ENCODE assay signal across 10 cellular contexts in genomic region chr21:36209626-36210171, GRCh38. TPM values are rescaled to one million over a fixed set of nuclear protein-coding genes. Genes with fewer than 3 reads are reported as not detected.
DNase-seq lines count a peak whose midpoint lies in the region; ATAC-seq, FAIRE-seq and TF ChIP-seq lines count a peak whose summit lies in the region.
"Had no signal": no experiment of that assay in that cellular context is flagged by ENCODE, and none has a peak within 500 bp of the region (broad histone marks: within the 10 kb centered on the region; RNA-seq: fewer than 3 reads in every experiment).

No MANE protein-coding gene starts in this region.

- H3K4me3 Mint-ChIP-seq in astrocyte (ENCODE audit: unreplicated experiment): peak overlapping the region; percentile 0

- 0 out of 2 replicates have a peak overlapping the region, but pooled peaks have one; percentile 52 for H3K56ac ChIP-seq in IMR-90 (ENCODE audit: extremely low read depth, insufficient read depth, low read length)

- H3K9me1 ChIP-seq in IMR-90 (ENCODE audit: insufficient read depth, low read length) (peaks cover 26% of the 10 kb centered on the region), keratinocyte (ENCODE audit: control insufficient read depth, extremely low read depth, insufficient read depth, low read length) (no peaks in the 10 kb centered on the region)

- peak overlapping the region; percentile 51 for H3K27ac ChIP-seq in IMR-90 (ENCODE audit: insufficient read depth, low read length)
- peak overlapping the region; percentile 91 for H3K27ac ChIP-seq in astrocyte (ENCODE audit: low read depth, low read length)
- peak overlapping the region; percentile 88 for H3K27ac ChIP-seq in keratinocyte (ENCODE audit: control insufficient read depth, insufficient read depth, low read length)
- H3K27ac ChIP-seq: uterus had no signal

- H3K27ac Mint-ChIP-seq in astrocyte (ENCODE audit: unreplicated experiment): peak overlapping the region; percentile 97
- H3K27ac Mint-ChIP-seq: activated naive CD4-positive, alpha-beta T cell treated with anti-CD3 and anti-CD28 coated beads, Interleukin-2, amount 50 U/mL, for 72 hours had no signal

- TF ChIP-seq RAD21 in IMR-90 (IDR thresholded peaks at IDR 0.05; ENCODE audit: low read length): peak; percentile 64

- CTCF ChIA-PET in IMR-90 (lab: Yijun Ruan, JAX): interaction anchor here (0.6 to 0.8 kb wide), 4 partner anchors 15 to 62 kb away, joined by 3 to 7 read pairs (median 4); no protein-coding TSS in a partner anchor

- peak overlapping the region; percentile 65 for H3K23ac ChIP-seq in IMR-90 (ENCODE audit: low read depth, low read length)

- H3K36me3 ChIP-seq in IMR-90 (ENCODE audit: control insufficient read depth, insufficient read depth, low read length) (0 out of 2 replicates have a peak, but pooled peaks cover 2% of the 10 kb centered on the region), astrocyte (ENCODE audit: insufficient read depth, low read length) (peaks cover 4% of the 10 kb centered on the region), keratinocyte (ENCODE audit: control insufficient read depth in 2 of 2, extremely low read depth in 1 of 2, insufficient read depth in 2 of 2, low read length in 2 of 2) (no peaks in the 10 kb centered on the region)
- H3K36me3 ChIP-seq: uterus had no signal

- DNase-seq in EH (ENCODE audit: low read depth): peak; percentile 70
- DNase-seq in IMR-90: peak; percentile 82
- peak; percentile 59 for DNase-seq in RPMI7951 (ENCODE audit: low read depth)
- DNase-seq in astrocyte (ENCODE audit: low read depth): peak; percentile 58
- DNase-seq in keratinocyte (ENCODE audit: low read depth, low spot score): peak; percentile 61
- peak; percentile 59 for DNase-seq in stimulated activated CD8-positive, alpha-beta memory T cell treated with anti-CD3 and anti-CD28 coated beads, Interleukin-4, amount 100 ng/mL, for 48 hours

- TF ChIP-seq CTCF in IMR-90 (conservative IDR thresholded peaks at IDR 0.05; ENCODE audit: low read depth, low read length) (peak; percentile 57), astrocyte (IDR thresholded peaks at IDR 0.05; ENCODE audit: insufficient read depth, low read depth, low read length) (peak; percentile 53), keratinocyte (optimal IDR thresholded peaks at IDR 0.05 in 1 of 3, IDR thresholded peaks at IDR 0.05 in 1 of 3, conservative IDR thresholded peaks at IDR 0.05 in 1 of 3; ENCODE audit: extremely low read depth in 1 of 3, insufficient read depth in 2 of 3, low read length in 3 of 3) (peak; percentile 69 to 76 (median 72))

- H2AK5ac ChIP-seq in IMR-90 (ENCODE audit: low read depth, low read length): peak overlapping the region; percentile 98

- FAIRE-seq in astrocyte (lab: Jason Lieb, UNC) (peak; percentile 60), keratinocyte (lab: Jason Lieb, UNC) (no peak)

- ATAC-seq in IMR-90 (ENCODE audit: low read depth): peak; percentile 18; the same call in 1 of the 2 replicates
- ATAC-seq in GM19328 (IDR thresholded peaks at IDR 0.05; ENCODE audit: unreplicated experiment): no peak
- ATAC-seq in HG02884 (IDR thresholded peaks at IDR 0.05; ENCODE audit: unreplicated experiment): no peak

- TF ChIP-seq POLR2A in IMR-90 (IDR thresholded peaks at IDR 0.05; ENCODE audit: low read depth, low read length): no peak

- H2BK5ac ChIP-seq in IMR-90 (ENCODE audit: low read depth, low read length, poor library complexity, severe bottlenecking): peak overlapping the region; percentile 96

- peak overlapping the region; percentile 97 for H2BK20ac ChIP-seq in IMR-90 (ENCODE audit: low read depth, low read length)

- H2BK15ac ChIP-seq in IMR-90 (ENCODE audit: low read depth, low read length): peak overlapping the region; percentile 95

- H3K4me1 ChIP-seq in IMR-90 (ENCODE audit: control insufficient read depth, insufficient read depth, low read length) (peaks cover 26% of the 10 kb centered on the region), astrocyte (ENCODE audit: insufficient read depth, low read length) (peaks cover 54% of the 10 kb centered on the region), keratinocyte (ENCODE audit: control insufficient read depth, extremely low read depth, insufficient read depth, low read length) (peaks cover 44% of the 10 kb centered on the region)
- H3K4me1 ChIP-seq: uterus had no signal

- H3K36me3 Mint-ChIP-seq in astrocyte (ENCODE audit: low read depth, unreplicated experiment): peaks cover 6% of the 10 kb centered on the region

- peak overlapping the region; percentile 66; the same call in 1 of the 2 replicates for H3K18ac ChIP-seq in IMR-90 (ENCODE audit: low read depth, low read length)

- no peaks in the 10 kb centered on the region for H3K27me3 Mint-ChIP-seq in astrocyte (ENCODE audit: low read depth, unreplicated experiment)

- no TSS peak for BruUV-seq in IMR-90 (replicated peaks; lab: Mats Ljungman, UMichigan)

- H3K27me3 ChIP-seq in IMR-90 (ENCODE audit: control insufficient read depth, insufficient read depth, low read length) (no peaks in the 10 kb centered on the region), astrocyte (ENCODE audit: insufficient read depth, low read length) (no peaks in the 10 kb centered on the region), keratinocyte (ENCODE audit: control insufficient read depth, extremely low read depth, insufficient read depth, low read length) (no peaks in the 10 kb centered on the region)
- H3K27me3 ChIP-seq: uterus had no signal

- H3K79me1 ChIP-seq in IMR-90 (ENCODE audit: low read depth in 1 of 2, low read length in 2 of 2): peaks cover 9 to 49% of the 10 kb centered on the region in 2 experiments

- peaks cover 44% of the 10 kb centered on the region for H3K4me1 Mint-ChIP-seq in astrocyte (ENCODE audit: low read depth, unreplicated experiment)

- H3K4me3 ChIP-seq in IMR-90 (ENCODE audit: insufficient read depth, low read depth, low read length) (no peak overlapping the region), astrocyte (ENCODE audit: insufficient read depth, low read depth, low read length) (no peak overlapping the region), keratinocyte (ENCODE audit: control insufficient read depth in 2 of 3, extremely low read depth in 1 of 3, insufficient read depth in 2 of 3, low read depth in 1 of 3, low read length in 3 of 3) (peak overlapping the region in 2 of 3 experiments; percentile 6 to 22)
- H3K4me3 ChIP-seq: uterus had no signal

- H3K14ac ChIP-seq in IMR-90 (replicated peaks; ENCODE audit: low read depth, low read length): peak overlapping the region; percentile 68

- H4K8ac ChIP-seq in IMR-90 (ENCODE audit: low read depth in 2 of 2, low read length in 2 of 2): peak overlapping the region; percentile 75 to 81

- POLR2A ChIA-PET in IMR-90 (lab: Charles Lee; ENCODE audit: unreplicated experiment): interaction anchor here (1.3 kb wide), 1 partner anchor 110 kb away, joined by 3 read pairs; the partner anchor contains the start of gene MORC3

- peak overlapping the region; percentile 43; the same call in 1 of the 2 replicates for H3K4me2 ChIP-seq in IMR-90 (ENCODE audit: low read depth, low read length)
- peak overlapping the region; percentile 73 for H3K4me2 ChIP-seq in astrocyte (ENCODE audit: low read length)
- H3K4me2 ChIP-seq in keratinocyte (ENCODE audit: control insufficient read depth, extremely low read depth, insufficient read depth, low read depth, low read length): peak overlapping the region; percentile 68

- peak overlapping the region; percentile 35; the same call in 1 of the 2 replicates for H3K9ac ChIP-seq in IMR-90 (ENCODE audit: low read depth, low read length)
- peak overlapping the region; percentile 67 for H3K9ac ChIP-seq in astrocyte (ENCODE audit: low read length)
- H3K9ac ChIP-seq in keratinocyte (ENCODE audit: control insufficient read depth, extremely low read depth, insufficient read depth, low read length): peak overlapping the region; percentile 56

- no peaks in the 10 kb centered on the region for H4K20me1 ChIP-seq in IMR-90 (ENCODE audit: insufficient read depth, low read length)
- H4K20me1 ChIP-seq in astrocyte (ENCODE audit: insufficient read depth, low read length): no peaks in the 10 kb centered on the region
- no peaks in the 10 kb centered on the region for H4K20me1 ChIP-seq in keratinocyte (ENCODE audit: control insufficient read depth, extremely low read depth, insufficient read depth, low read length)

- peak overlapping the region; percentile 95 for H2AK9ac ChIP-seq in IMR-90 (replicated peaks; ENCODE audit: low read depth, low read length, poor library complexity)

- no peaks in the 10 kb centered on the region for H3K9me3 Mint-ChIP-seq in astrocyte (ENCODE audit: unreplicated experiment)
- H3K9me3 Mint-ChIP-seq: activated naive CD4-positive, alpha-beta T cell treated with anti-CD3 and anti-CD28 coated beads, Interleukin-2, amount 50 U/mL, for 72 hours had no signal

- H3K4ac ChIP-seq in IMR-90 (ENCODE audit: low read depth, low read length): peak overlapping the region; percentile 99

- dilution Hi-C loops in IMR-90 (cut with HindIII; ENCODE audit: low sequenced_read_pairs, unreplicated experiment) (no loop called here), keratinocyte (cut with MboI; ENCODE audit: extremely low pct_ligation_motif_present, low sequenced_read_pairs) (no loop called here)

- intact Hi-C loops in IMR-90 (cut with micrococcal nuclease): loop anchor here (5.0 kb wide), 2 partner anchors 52 to 113 kb away; partner anchors contain the start of genes DOP1B and MORC3

- peak overlapping the region; percentile 34; the same call in 1 of the 2 replicates for H4K5ac ChIP-seq in IMR-90 (ENCODE audit: low read depth, low read length)

- H3K9me3 ChIP-seq in IMR-90 (ENCODE audit: control insufficient read depth, insufficient read depth, low read length) (no peaks in the 10 kb centered on the region), astrocyte (ENCODE audit: insufficient read depth, low read depth, low read length) (no peaks in the 10 kb centered on the region), keratinocyte (ENCODE audit: control insufficient read depth, low read depth, low read length) (no peaks in the 10 kb centered on the region)
- H3K9me3 ChIP-seq: uterus had no signal

- peak overlapping the region; percentile 94 for H2BK120ac ChIP-seq in IMR-90 (ENCODE audit: low read depth, low read length)

- H2AFZ ChIP-seq in IMR-90 (replicated peaks; ENCODE audit: low read length, poor library complexity) (peak overlapping the region; percentile 54), astrocyte (ENCODE audit: low read depth, low read length) (peak overlapping the region; percentile 50), keratinocyte (ENCODE audit: control insufficient read depth, low read length) (no peak overlapping the region)

- WGBS in IMR-90 (ENCODE audit: extremely low coverage in 2 of 2, insufficient read length in 1 of 2), 2 experiments: no CpG with 5 or more reads among the region's 11 CpGs

- H3K79me2 ChIP-seq in astrocyte (ENCODE audit: insufficient read depth, low read length): no peaks in the 10 kb centered on the region
- no peaks in the 10 kb centered on the region for H3K79me2 ChIP-seq in keratinocyte (ENCODE audit: control insufficient read depth, insufficient read depth, low read length)

- in situ Hi-C loops in IMR-90 (cut with MboI; ENCODE audit: low sequenced_read_pairs): loop anchor here (10.0 kb wide), 1 partner anchor 55 kb away; the partner anchor contains the start of gene DOP1B

- H4K91ac ChIP-seq in IMR-90 (ENCODE audit: insufficient read depth, low read depth, low read length): peak overlapping the region; percentile 92

RNA-seq across cellular contexts. Expression of gene DOP1B, which starts 53.1 kb away (rescaled TPM):
- total RNA-seq in IMR-90 (2012; rRNA removed): 7.5 and 8.8 TPM in 2 replicates
- polyA plus RNA-seq in IMR-90 (2012; rRNA removed): 12.2 and 13.0 TPM in 2 replicates
- polyA plus RNA-seq in IMR-90 (2012; cell fraction: cytosol; rRNA removed): 8.1 and 10.8 TPM in 2 replicates
- polyA plus RNA-seq in IMR-90 (2012; cell fraction: nucleus; rRNA removed; ENCODE audit: low replicate concordance): 12.9 and 16.4 TPM in 2 replicates
- total RNA-seq in RPMI7951 (2014; rRNA removed; shearing (Covaris generic)): 7.6 and 8.1 TPM in 2 replicates
- 22.2 and 26.1 TPM in 2 replicates for total RNA-seq in astrocyte
- polyA plus RNA-seq in keratinocyte: 2.4 to 5.8 TPM (median 2.9 TPM) in 3 replicates
- 3.4 TPM for polyA plus RNA-seq in keratinocyte (2011; ENCODE audit: low read depth)
- 3.1 and 3.2 TPM in 2 replicates for polyA plus RNA-seq in keratinocyte (2011; cell fraction: cytosol; rRNA removed)
- polyA plus RNA-seq in keratinocyte (2011; cell fraction: nucleus; rRNA removed): 10.6 and 12.9 TPM in 2 replicates
- polyA plus RNA-seq in keratinocyte (2012; ENCODE audit: low replicate concordance): 3.6 and 5.6 TPM in 2 replicates
- polyA minus RNA-seq in keratinocyte: 5.1 to 11.1 TPM (median 6.3 TPM) in 3 replicates
- polyA minus RNA-seq in keratinocyte (2011; cell fraction: cytosol; rRNA and poly(A)+ RNA removed): 10.6 TPM
- 13.3 and 17.2 TPM in 2 replicates for polyA minus RNA-seq in keratinocyte (2011; cell fraction: nucleus; rRNA and poly(A)+ RNA removed)

Comparison
In these comparisons a context has a peak if more than half of its experiments do, and no peak if none do; other contexts are left out.
1. H3K4me3 ChIP-seq: peak in keratinocyte (2 of 3); none in IMR-90 (single experiment) and astrocyte (single experiment).
2. Peak in every context shown above with its lines, with median percentiles within 50 percentile points of each other: DNase-seq, H3K27ac ChIP-seq, H3K4me2 ChIP-seq, H3K9ac ChIP-seq and CTCF ChIP-seq.